7 cellular contexts compared by ENCODE assay signal in genomic region chrX:48475295-48475694, GRCh38. TPM values are rescaled to one million over a fixed set of nuclear protein-coding genes. Genes with fewer than 3 reads are reported as not detected.
DNase-seq lines count a peak whose midpoint lies in the region; ATAC-seq, FAIRE-seq and TF ChIP-seq lines count a peak whose summit lies in the region.

No MANE protein-coding gene starts in this region.

- H4K20me1 ChIP-seq in HCT116 (ENCODE audit: insufficient read depth) (no peaks in the 10 kb centered on the region), SK-N-SH (ENCODE audit: insufficient read depth) (peaks cover 3% of the 10 kb centered on the region; the same call in 1 of the 2 replicates)

- H2AFZ ChIP-seq in HCT116 (ENCODE audit: low read depth, low read length, poor library complexity, severe bottlenecking) = peak overlapping the region; percentile 26
- peak overlapping the region; percentile 88 for H2AFZ ChIP-seq in SK-N-SH (ENCODE audit: low read depth)

- H3K27me3 ChIP-seq in HCT116 (ENCODE audit: insufficient read depth, low read length) (no peaks in the 10 kb centered on the region), SK-N-SH (ENCODE audit: insufficient read depth) (no peaks in the 10 kb centered on the region; the same call in 1 of the 2 replicates)

- TF ChIP-seq RAD21 in HCT116 (IDR thresholded peaks at IDR 0.05; ENCODE audit: low read depth) (no peak), SK-N-SH (IDR thresholded peaks at IDR 0.05; ENCODE audit: low read length) (no peak)

- no peak for TF ChIP-seq POLR2A in HCT116 (IDR thresholded peaks at IDR 0.05; ENCODE audit: borderline replicate concordance, extremely low read depth, insufficient read depth, insufficient read length)

- FAIRE-seq in RCC 7860 (lab: Jason Lieb, UNC) = no peak

- H3F3A ChIP-seq in SK-N-SH (replicated peaks; ENCODE audit: insufficient read depth) = no peaks in the 10 kb centered on the region

- peak overlapping the region; percentile 71 for H3K27ac ChIP-seq in HCT116 (ENCODE audit: low read depth, low read length)
- peak overlapping the region; percentile 32 to 60; a peak in 3 of 4 replicates for H3K27ac ChIP-seq in SK-N-SH (ENCODE audit: low read depth in 2 of 2, low read length in 1 of 2)
- peak overlapping the region in 18 of 21 experiments; percentile 64 to 89 (median 82) for H3K27ac ChIP-seq in skin epidermis

- no peak for DNase-seq in HCT116 (ENCODE audit: low read depth, low spot score)
- DNase-seq in SK-N-SH = peak; percentile 51
- no peak for DNase-seq in fibroblast of villous mesenchyme (ENCODE audit: low read depth)
- DNase-seq in RCC 7860 (ENCODE audit: low spot score) = no peak
- no peak for DNase-seq in GM10248 (ENCODE audit: extremely low spot score)

- H3K9me2 ChIP-seq in HCT116 (ENCODE audit: insufficient read depth) (no peaks in the 10 kb centered on the region), SK-N-SH (no peaks in the 10 kb centered on the region)

- CTCF ChIA-PET in HCT116 (lab: Charles Lee) = interaction anchor here (1.4 to 1.7 kb wide), 2 partner anchors 19 to 64 kb away, joined by 4 to 7 read pairs; partner anchors contain the start of gene TBC1D25
- CTCF ChIA-PET in SK-N-SH (lab: Yijun Ruan, JAX) = interaction anchor here (0.5 to 1.5 kb wide), 4 partner anchors 10 to 259 kb away, joined by 3 read pairs; no protein-coding TSS in a partner anchor
- CTCF ChIA-PET in GM10248 (lab: Yijun Ruan, JAX) = interaction anchor here (1.1 to 1.3 kb wide), 2 partner anchors 12 to 18 kb away, joined by 3 read pairs; no protein-coding TSS in a partner anchor

- RAD21 ChIA-PET in HCT116 (lab: Charles Lee; ENCODE audit: low non-redundant PET in 1 of 2, low total read pairs in 2 of 2, uncharacterized antibody in 2 of 2, unreplicated experiment in 2 of 2) = interaction anchor here in 1 of 2 experiments (1.6 kb wide), 1 partner anchor 19 kb away, joined by 9 read pairs; no protein-coding TSS in a partner anchor

- H3K9me3 ChIP-seq in HCT116 (ENCODE audit: control insufficient read depth in 1 of 2, insufficient read depth in 1 of 2, low read depth in 1 of 2, low read length in 2 of 2) (no peaks in the 10 kb centered on the region), SK-N-SH (no peaks in the 10 kb centered on the region)

- H3K4me1 ChIP-seq in HCT116 (ENCODE audit: control insufficient read depth in 1 of 2, insufficient read depth in 2 of 2, low read length in 2 of 2) (peaks cover 5 to 22% of the 10 kb centered on the region in 2 experiments; a peak in 3 of 4 replicates), SK-N-SH (ENCODE audit: control insufficient read depth in 1 of 2, insufficient read depth in 2 of 2, low read depth in 1 of 2, low read length in 1 of 2) (peaks cover 0 to 4% of the 10 kb centered on the region in 2 experiments; a peak in 1 of 4 replicates)

- intact Hi-C loops in HCT116 (cut with micrococcal nuclease) = loop anchor here (2.0 to 10.0 kb wide), 2 partner anchors 34 to 100 kb away; partner anchors contain the start of genes PORCN and RBM3

- H3K79me2 ChIP-seq in HCT116 (ENCODE audit: insufficient read depth, low read length) = peaks cover 41% of the 10 kb centered on the region
- H3K79me2 ChIP-seq in SK-N-SH (ENCODE audit: insufficient read depth) = peaks cover 32% of the 10 kb centered on the region

- POLR2A ChIA-PET in HCT116 (lab: Charles Lee) (no interaction called here), SK-N-SH (lab: Yijun Ruan, JAX) (no interaction called here), GM10248 (lab: Yijun Ruan, JAX) (no interaction called here)

- H3K9ac ChIP-seq in HCT116 (ENCODE audit: low read length) (peak overlapping the region; percentile 97), SK-N-SH (peak overlapping the region; percentile 85)

- H3K4me3 ChIP-seq in HCT116 (replicated peaks in 1 of 2; ENCODE audit: low read depth in 1 of 2, low read length in 2 of 2) (peak overlapping the region; percentile 79 to 86), SK-N-SH (ENCODE audit: low read depth in 2 of 2, low read length in 1 of 2) (peak overlapping the region; percentile 70 to 82), fibroblast of villous mesenchyme (ENCODE audit: low read depth, low read length) (peak overlapping the region; percentile 81), skin epidermis (peak overlapping the region; percentile 53 to 78 (median 62))

- no peak for TF ChIP-seq EP300 in SK-N-SH (IDR thresholded peaks at IDR 0.05; ENCODE audit: borderline replicate concordance in 1 of 2, low read depth in 1 of 2, low read length in 1 of 2)

- TF ChIP-seq CTCF in HCT116 (IDR thresholded peaks at IDR 0.05 in 2 of 3, conservative IDR thresholded peaks at IDR 0.05 in 1 of 3; ENCODE audit: borderline replicate concordance in 1 of 3, insufficient read depth in 1 of 3, low read depth in 2 of 3, low read length in 2 of 3) (no peak), SK-N-SH (IDR thresholded peaks at IDR 0.05) (no peak), fibroblast of villous mesenchyme (IDR thresholded peaks at IDR 0.05; ENCODE audit: insufficient read depth, low read depth, low read length) (no peak), GM10248 (IDR thresholded peaks at IDR 0.05; ENCODE audit: control extremely low read depth, extremely low read depth, low read depth, missing control alignments) (no peak)

- H3K36me3 ChIP-seq in HCT116 (ENCODE audit: control insufficient read depth in 1 of 2, insufficient read depth in 2 of 2, low read length in 2 of 2) = peaks cover 0 to under 1% of the 10 kb centered on the region in 2 experiments; a peak in 1 of 4 replicates
- no peaks in the 10 kb centered on the region for H3K36me3 ChIP-seq in SK-N-SH (replicated peaks in 1 of 2; ENCODE audit: control insufficient read depth in 1 of 2, insufficient read depth in 2 of 2, low read length in 1 of 2)

- ATAC-seq in HCT116 (peak; percentile 35), HG03139 (IDR thresholded peaks at IDR 0.05; ENCODE audit: unreplicated experiment) (no peak)

- BruUV-seq in HCT116 (replicated peaks; lab: Mats Ljungman, UMichigan) = no TSS peak

- H3K4me2 ChIP-seq in HCT116 (ENCODE audit: low read length) (peak overlapping the region; percentile 86), SK-N-SH (peak overlapping the region; percentile 62)

- WGBS in SK-N-SH (ENCODE audit: low lambda C conversion rate) = 3% methylated on average over 5 of the region's 5 CpGs

TF ChIP-seq in HCT116, 20 proteins besides CTCF, POLR2A, EP300 and RAD21 (continues in another document):
- TF ChIP-seq YY1 (IDR thresholded peaks at IDR 0.05; ENCODE audit: extremely low read depth, insufficient replicate concordance, low read depth, low read length) (no peak), ZFX (IDR thresholded peaks at IDR 0.05) (no peak), FOSL1 (IDR thresholded peaks at IDR 0.05; ENCODE audit: low read depth) (no peak)
- TF ChIP-seq, protein P1, sequence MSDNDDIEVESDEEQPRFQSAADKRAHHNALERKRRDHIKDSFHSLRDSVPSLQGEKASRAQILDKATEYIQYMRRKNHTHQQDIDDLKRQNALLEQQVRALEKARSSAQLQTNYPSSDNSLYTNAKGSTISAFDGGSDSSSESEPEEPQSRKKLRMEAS (IDR thresholded peaks at IDR 0.05) = no peak

TF ChIP-seq in SK-N-SH, 30 proteins besides CTCF, POLR2A, EP300 and RAD21:
- no peak for TF ChIP-seq FOXM1 (IDR thresholded peaks at IDR 0.05; ENCODE audit: low read depth)
- TF ChIP-seq SMC3 (IDR thresholded peaks at IDR 0.05; ENCODE audit: low read depth, low read length) = no peak
- TF ChIP-seq SIN3A (IDR thresholded peaks at IDR 0.05; ENCODE audit: borderline replicate concordance, low read depth, low read length) = no peak

RNA-seq across cellular contexts. Expression of gene FTSJ1, which starts 0.7 kb away (rescaled TPM):
- total RNA-seq in HCT116 (2021; ENCODE audit: unreplicated experiment) (64.9 TPM), fibroblast of villous mesenchyme (53.5 and 74.4 TPM in 2 replicates)
- polyA plus RNA-seq in HCT116 (2012) = 66.2 and 68.6 TPM in 2 replicates
- polyA plus RNA-seq in SK-N-SH (2012; rRNA removed) = 31.5 and 34.1 TPM in 2 replicates
- polyA plus RNA-seq in SK-N-SH (2012; cell fraction: cytosol; rRNA removed) = 18.6 and 27.1 TPM in 2 replicates
- polyA plus RNA-seq in SK-N-SH (2012; cell fraction: nucleus; rRNA removed) = 59.8 and 65.3 TPM in 2 replicates

RNA-seq across cellular contexts. Expression of gene SLC38A5, which starts 5.2 kb away (rescaled TPM):
- total RNA-seq in HCT116 (2021; ENCODE audit: unreplicated experiment) (54.6 TPM), fibroblast of villous mesenchyme (4.2 and 12.5 TPM in 2 replicates)
- 68.2 and 76.3 TPM in 2 replicates for polyA plus RNA-seq in HCT116 (2012)
- polyA plus RNA-seq in SK-N-SH (2012; rRNA removed) = 0.33 and 0.44 TPM in 2 replicates
- 0.20 and 0.26 TPM in 2 replicates for polyA plus RNA-seq in SK-N-SH (2012; cell fraction: cytosol; rRNA removed)
- polyA plus RNA-seq in SK-N-SH (2012; cell fraction: nucleus; rRNA removed) = 2.3 and 2.4 TPM in 2 replicates

RNA-seq across cellular contexts. Expression of gene PORCN, which starts 33.5 kb away (rescaled TPM):
- total RNA-seq in HCT116 (2021; ENCODE audit: unreplicated experiment) (12.9 TPM), fibroblast of villous mesenchyme (6.5 and 8.4 TPM in 2 replicates)
- polyA plus RNA-seq in HCT116 (2012) = 12.5 and 15.5 TPM in 2 replicates
- 10.6 and 11.0 TPM in 2 replicates for polyA plus RNA-seq in SK-N-SH (2012; rRNA removed)
- 4.7 and 7.9 TPM in 2 replicates for polyA plus RNA-seq in SK-N-SH (2012; cell fraction: cytosol; rRNA removed)
- polyA plus RNA-seq in SK-N-SH (2012; cell fraction: nucleus; rRNA removed) = 15.1 and 17.2 TPM in 2 replicates

RNA-seq across cellular contexts. Expression of gene EBP, which starts 46.3 kb away (rescaled TPM):
- 93.8 TPM for total RNA-seq in HCT116 (2021; ENCODE audit: unreplicated experiment)
- 119 and 125 TPM in 2 replicates for polyA plus RNA-seq in HCT116 (2012)
- 28.9 and 30.2 TPM in 2 replicates for polyA plus RNA-seq in SK-N-SH (2012; rRNA removed)
- polyA plus RNA-seq in SK-N-SH (2012; cell fraction: cytosol; rRNA removed) = 13.0 and 21.4 TPM in 2 replicates
- 30.5 and 35.9 TPM in 2 replicates for polyA plus RNA-seq in SK-N-SH (2012; cell fraction: nucleus; rRNA removed)
- 126 and 200 TPM in 2 replicates for total RNA-seq in fibroblast of villous mesenchyme
